In the genomic region with DNA sequence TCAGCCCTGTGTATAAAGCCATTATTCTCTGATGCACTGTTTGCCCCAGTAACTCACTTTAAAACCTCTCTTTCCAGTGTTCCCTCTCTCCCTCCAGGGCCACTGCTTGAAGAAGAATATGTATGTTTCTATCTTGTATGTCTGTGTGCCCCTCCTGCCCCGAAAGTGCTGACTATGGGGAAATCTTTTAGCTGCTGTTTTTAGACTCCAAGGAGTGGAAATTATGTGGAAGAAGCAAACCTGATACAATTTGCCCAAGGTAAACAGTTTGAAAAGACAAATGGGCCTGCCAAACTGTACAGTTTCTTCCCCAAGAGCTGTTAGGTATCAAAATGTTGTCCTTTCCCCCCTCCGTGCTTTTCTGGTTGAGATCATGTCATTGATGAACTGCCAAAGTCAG, we compare ENCODE assay signal across 33 cellular contexts. TPM values are rescaled to one million over a fixed set of nuclear protein-coding genes. Genes with fewer than 3 reads are reported as not detected.
DNase-seq lines count a peak whose midpoint lies in the region; ATAC-seq and TF ChIP-seq lines count a peak whose summit lies in the region.
"Had no signal": no experiment of that assay in that cellular context is flagged by ENCODE, and none has a peak within 500 bp of the region (broad histone marks: within the 10 kb centered on the region; RNA-seq: fewer than 3 reads in every experiment).

No MANE protein-coding gene starts in this region.

- no peak overlapping the region for H3K9ac ChIP-seq in neural progenitor cell

- 73% methylated on average over 2 of the region's 2 CpGs for WGBS in hepatocyte (ENCODE audit: low lambda C conversion rate, missing lambda C conversion rate)

- ATAC-seq in T-helper 17 cell (no peak), GM19397 (IDR thresholded peaks at IDR 0.05; ENCODE audit: unreplicated experiment) (no peak), HG02763 (IDR thresholded peaks at IDR 0.05; ENCODE audit: unreplicated experiment) (no peak)
- ATAC-seq: GM12878; Panc1; sciatic nerve; stimulated activated effector memory CD8-positive, alpha-beta T cell treated with anti-CD3 and anti-CD28 coated beads, Interleukin-12 subunit alpha, Interleukin-12 subunit beta, amount 100 ng/mL, for 72 hours; upper lobe of right lung had no signal

- peaks cover 11% of the 10 kb centered on the region for H3F3A ChIP-seq in neural progenitor cell (ENCODE audit: low read depth)

- peak overlapping the region in 5 of 7 donors; percentile 8 to 61 (median 46) for H3K4me3 Mint-ChIP-seq in CD8-positive, alpha-beta memory T cell
- H3K4me3 Mint-ChIP-seq in T-helper 17 cell = peak overlapping the region; percentile 76
- H3K4me3 Mint-ChIP-seq in neural progenitor cell = peak overlapping the region; percentile 80
- H3K4me3 Mint-ChIP-seq: activated T-helper 1 cell treated with anti-CD3 and anti-CD28 coated beads, Interleukin-12 subunit alpha, Interleukin-12 subunit beta, Interleukin-2, Interleukin-4 antibody, amounts not matched to agents 30 ng/mL and 10 ng/mL and 1 ng/mL, durations not matched to agents 14 hours and 24 hours and 36 hours; endodermal cell had no signal

- H3K27ac Mint-ChIP-seq in CD8-positive, alpha-beta memory T cell = no peak overlapping the region
- H3K27ac Mint-ChIP-seq in T-helper 17 cell = no peak overlapping the region
- no peak overlapping the region for H3K27ac Mint-ChIP-seq in neural progenitor cell
- H3K27ac Mint-ChIP-seq: activated CD4-positive, alpha-beta T cell treated with anti-CD3 and anti-CD28 coated beads, Interleukin-2, amount 10 ng/mL, durations not matched to agents 24 days and 14 days; activated naive CD4-positive, alpha-beta T cell treated with anti-CD3 and anti-CD28 coated beads, Interleukin-2, amount 50 U/mL, for 24 hours; activated T-helper 1 cell treated with anti-CD3 and anti-CD28 coated beads, Interleukin-12 subunit alpha, Interleukin-12 subunit beta, Interleukin-2, Interleukin-4 antibody, amounts not matched to agents 30 ng/mL and 10 ng/mL and 1 ng/mL, durations not matched to agents 14 hours and 24 hours and 36 hours; endodermal cell; IgD-negative memory B cell; stimulated activated effector memory CD8-positive, alpha-beta T cell treated with anti-CD3 and anti-CD28 coated beads, Interleukin-12 subunit alpha, Interleukin-12 subunit beta, amount 100 ng/mL, for 72 hours had no signal

- peaks cover 33 to 39% of the 10 kb centered on the region in 2 donors for H3K27me3 Mint-ChIP-seq in CD8-positive, alpha-beta memory T cell
- peaks cover 48% of the 10 kb centered on the region for H3K27me3 Mint-ChIP-seq in T-helper 17 cell
- H3K27me3 Mint-ChIP-seq in neural progenitor cell (ENCODE audit: insufficient read depth, low read depth) = peaks cover 29% of the 10 kb centered on the region

- peaks cover 18% of the 10 kb centered on the region for H3K27me3 ChIP-seq in CD8-positive, alpha-beta memory T cell (ENCODE audit: insufficient read depth, low read length, poor library complexity, severe bottlenecking)
- peaks cover 39% of the 10 kb centered on the region for H3K27me3 ChIP-seq in hepatocyte
- H3K27me3 ChIP-seq in neural progenitor cell = peaks cover 63% of the 10 kb centered on the region

- H4K20me1 ChIP-seq in hepatocyte (ENCODE audit: insufficient read depth, poor library complexity, severe bottlenecking) (no peaks in the 10 kb centered on the region), neural progenitor cell (ENCODE audit: low read depth) (no peaks in the 10 kb centered on the region)

- H3K4me3 ChIP-seq in CD8-positive, alpha-beta memory T cell (ENCODE audit: low read length) = no peak overlapping the region
- H3K4me3 ChIP-seq in hepatocyte = no peak overlapping the region
- H3K4me3 ChIP-seq in neural progenitor cell = no peak overlapping the region
- H3K4me3 ChIP-seq: coronary artery, GM12878, left ventricle myocardium inferior, upper lobe of right lung had no signal

- DNase-seq in CD8-positive, alpha-beta memory T cell = no peak
- DNase-seq in T-helper 17 cell = no peak
- DNase-seq in hepatocyte (ENCODE audit: low spot score) = no peak
- no peak for DNase-seq in neural progenitor cell (ENCODE audit: low spot score)
- no peak for DNase-seq in NCI-H1694 treated with DMSO at 0.1 percent for 48 hours (lab: John Stamatoyannopoulos, UW)
- DNase-seq in inferior parietal cortex (ENCODE audit: extremely low spot score) = no peak
- DNase-seq: activated CD4-positive, alpha-beta T cell treated with anti-CD3 and anti-CD28 coated beads, Interleukin-2, amount 10 ng/mL, durations not matched to agents 24 days and 14 days; esophagus squamous epithelium; foreskin melanocyte; GOT3; left ventricle myocardium inferior; mesendoderm; NCI-H1092; NCI-H1930; SHP77 treated with DMSO at 0.1 percent for 48 hours; stimulated activated CD4-positive, alpha-beta T cell treated with anti-CD3 and anti-CD28 coated beads, Interleukin-12 subunit alpha, Interleukin-12 subunit beta, amount 100 ng/mL, for 4 hours; stimulated activated CD4-positive, alpha-beta T cell treated with anti-CD3 and anti-CD28 coated beads, Interleukin-4, amount 100 ng/mL, for 1 hour; T1000; upper lobe of right lung; WERI-Rb-1 had no signal

- TF ChIP-seq CTCF in hepatocyte (IDR thresholded peaks at IDR 0.05; ENCODE audit: poor library complexity) = no peak
- no peak for TF ChIP-seq CTCF in neural progenitor cell (IDR thresholded peaks at IDR 0.05)

- H3K79me2 ChIP-seq in hepatocyte (no peaks in the 10 kb centered on the region), neural progenitor cell (ENCODE audit: low read depth) (no peaks in the 10 kb centered on the region)

- no peak overlapping the region for H3K27ac ChIP-seq in CD8-positive, alpha-beta memory T cell (ENCODE audit: low read depth, low read length)
- H3K27ac ChIP-seq in hepatocyte (no peak overlapping the region), neural progenitor cell (no peak overlapping the region)
- H3K27ac ChIP-seq: C4-2B, coronary artery, esophagus squamous epithelium, left ventricle myocardium inferior, upper lobe of right lung, WERI-Rb-1 had no signal

- H3K36me3 ChIP-seq in CD8-positive, alpha-beta memory T cell (ENCODE audit: insufficient read depth, low read length) = no peaks in the 10 kb centered on the region
- no peaks in the 10 kb centered on the region for H3K36me3 ChIP-seq in hepatocyte (replicated peaks; ENCODE audit: insufficient read depth, low read depth)
- H3K36me3 ChIP-seq in neural progenitor cell = no peaks in the 10 kb centered on the region
- H3K36me3 ChIP-seq: esophagus squamous epithelium, left ventricle myocardium inferior, upper lobe of right lung had no signal

- POLR2A ChIA-PET in CD8-positive, alpha-beta memory T cell (lab: Charles Lee) = no interaction called here

- H3K36me3 Mint-ChIP-seq in CD8-positive, alpha-beta memory T cell = peaks cover 0 to 9% (median 0%) of the 10 kb centered on the region in 3 donors
- H3K36me3 Mint-ChIP-seq in T-helper 17 cell (ENCODE audit: low read depth) (no peaks in the 10 kb centered on the region), neural progenitor cell (peaks cover 2% of the 10 kb centered on the region)
- H3K36me3 Mint-ChIP-seq: activated naive CD4-positive, alpha-beta T cell treated with anti-CD3 and anti-CD28 coated beads, Interleukin-2, amount 50 U/mL, for 24 hours; stimulated activated effector memory CD8-positive, alpha-beta T cell treated with anti-CD3 and anti-CD28 coated beads, Interleukin-12 subunit alpha, Interleukin-12 subunit beta, amount 100 ng/mL, for 72 hours had no signal

- no peak overlapping the region for H2AFZ ChIP-seq in hepatocyte
- H2AFZ ChIP-seq in neural progenitor cell (replicated peaks) = no peak overlapping the region

- H3K4me1 Mint-ChIP-seq in CD8-positive, alpha-beta memory T cell = peaks cover 13 to 31% (median 14%) of the 10 kb centered on the region in 3 donors
- H3K4me1 Mint-ChIP-seq in T-helper 17 cell (peaks cover 13% of the 10 kb centered on the region), neural progenitor cell (peaks cover 15% of the 10 kb centered on the region)

- CTCF ChIA-PET in CD8-positive, alpha-beta memory T cell (lab: Charles Lee) = interaction anchor here (0.6 kb wide), 1 partner anchor 408 kb away, joined by 3 read pairs; no protein-coding TSS in a partner anchor

- H3K9me3 ChIP-seq in CD8-positive, alpha-beta memory T cell (ENCODE audit: low read length) = no peaks in the 10 kb centered on the region
- no peaks in the 10 kb centered on the region for H3K9me3 ChIP-seq in T-helper 17 cell (ENCODE audit: control insufficient read depth, low read length, poor library complexity, severe bottlenecking)
- no peaks in the 10 kb centered on the region for H3K9me3 ChIP-seq in hepatocyte (ENCODE audit: low read depth)
- no peaks in the 10 kb centered on the region for H3K9me3 ChIP-seq in neural progenitor cell (ENCODE audit: low read depth)
- H3K9me3 ChIP-seq: esophagus squamous epithelium, left ventricle myocardium inferior, upper lobe of right lung had no signal

- H3K9me2 ChIP-seq in hepatocyte (replicated peaks; ENCODE audit: insufficient read depth) = no peaks in the 10 kb centered on the region

- peaks cover 0 to 6% (median 0%) of the 10 kb centered on the region in 5 donors for H3K9me3 Mint-ChIP-seq in CD8-positive, alpha-beta memory T cell
- peaks cover 8% of the 10 kb centered on the region for H3K9me3 Mint-ChIP-seq in neural progenitor cell
- H3K9me3 Mint-ChIP-seq: activated CD4-positive, alpha-beta T cell treated with anti-CD3 and anti-CD28 coated beads, Interleukin-2, amount 10 ng/mL, durations not matched to agents 24 days and 14 days; activated naive CD4-positive, alpha-beta T cell treated with anti-CD3 and anti-CD28 coated beads, Interleukin-2, amount 50 U/mL, for 24 hours; activated T-helper 1 cell treated with anti-CD3 and anti-CD28 coated beads, Interleukin-12 subunit alpha, Interleukin-12 subunit beta, Interleukin-2, Interleukin-4 antibody, amounts not matched to agents 30 ng/mL and 10 ng/mL and 1 ng/mL, durations not matched to agents 14 hours and 24 hours and 36 hours; stimulated activated effector memory CD8-positive, alpha-beta T cell treated with anti-CD3 and anti-CD28 coated beads, Interleukin-12 subunit alpha, Interleukin-12 subunit beta, amount 100 ng/mL, for 72 hours had no signal

- H3K4me1 ChIP-seq in CD8-positive, alpha-beta memory T cell (ENCODE audit: insufficient read depth, low read length) = no peaks in the 10 kb centered on the region
- H3K4me1 ChIP-seq in hepatocyte (ENCODE audit: insufficient read depth) (peaks cover 26% of the 10 kb centered on the region), neural progenitor cell (no peaks in the 10 kb centered on the region)

- H3K4me2 ChIP-seq in hepatocyte (peak overlapping the region; percentile 98), neural progenitor cell (no peak overlapping the region)

RNA-seq across cellular contexts. Expression of a gene that starts 3.4 kb away (rescaled TPM):
- total RNA-seq in CD8-positive, alpha-beta memory T cell = not detected
- not detected for polyA plus RNA-seq in CD8-positive, alpha-beta memory T cell
- total RNA-seq in T-helper 17 cell = 1 to 10 TPM in 1 of 2 donors, not detected in 1; 1.9 TPM
- total RNA-seq in hepatocyte = 1.6 and 1.9 TPM in 2 replicates
- polyA plus RNA-seq in hepatocyte = 0.84 and 1.8 TPM in 2 replicates
- total RNA-seq in neural progenitor cell (ENCODE audit: low replicate concordance) = 0.06 TPM in 1 of 2 replicates, not detected in the other
- total RNA-seq: activated CD4-positive, alpha-beta T cell treated with anti-CD3 and anti-CD28 coated beads, Interleukin-2, amount 10 ng/mL, durations not matched to agents 24 days and 14 days; activated T-helper 1 cell treated with anti-CD3 and anti-CD28 coated beads, Interleukin-12 subunit alpha, Interleukin-12 subunit beta, Interleukin-2, Interleukin-4 antibody, amounts not matched to agents 30 ng/mL and 10 ng/mL and 1 ng/mL, durations not matched to agents 14 hours and 24 hours and 36 hours; bronchial epithelial cell had no signal
- polyA plus RNA-seq: GM12878, IgD-negative memory B cell had no signal
